In genomic region chr7:128361463-128362441, GRCh38 we compare ENCODE assay signal across 1 cellular context.
TF ChIP-seq lines count a peak whose summit lies in the region.

PRRT4 (minus strand) TSS chr7:128361690.

TF ChIP-seq in HEK293, 187 proteins besides CTCF, POLR2A, EP300 and RAD21 (continued from another document and continues in another):
- TF ChIP-seq ZBTB10 (tag by site-specific recombination; IDR thresholded peaks at IDR 0.05) (no peak; the same call in 1 of the 2 replicates), ZNF335 (tag by site-specific recombination; conservative IDR thresholded peaks at IDR 0.05) (peak; percentile 86), ZNF184 (tag by site-specific recombination; IDR thresholded peaks at IDR 0.05) (no peak), ZNF146 (tag by site-specific recombination; IDR thresholded peaks at IDR 0.05) (no peak), ZNF596 (tag by site-specific recombination; IDR thresholded peaks at IDR 0.05) (no peak; the same call in 1 of the 2 replicates), ZNF558 (tag by site-specific recombination; IDR thresholded peaks at IDR 0.05) (no peak), HOXD13 (CRISPR knock-in tag; IDR thresholded peaks at IDR 0.05; ENCODE audit: borderline replicate concordance) (no peak), SETDB1 (IDR thresholded peaks at IDR 0.05; ENCODE audit: insufficient read length, low read length) (no peak), REPIN1 (tag by site-specific recombination; IDR thresholded peaks at IDR 0.05; ENCODE audit: low read depth) (no peak), ZBTB44 (tag by site-specific recombination; IDR thresholded peaks at IDR 0.05) (no peak), ZNF658 (tag by site-specific recombination; IDR thresholded peaks at IDR 0.05) (no peak), ZNF366 (tag by site-specific recombination; conservative IDR thresholded peaks at IDR 0.05) (no peak), ZIC2 (tag by site-specific recombination; IDR thresholded peaks at IDR 0.05) (peak; percentile 99), ZNF404 (tag by site-specific recombination; IDR thresholded peaks at IDR 0.05) (no peak), ZNF37A (tag by site-specific recombination; IDR thresholded peaks at IDR 0.05) (no peak), ZNF239 (tag by site-specific recombination; IDR thresholded peaks at IDR 0.05) (no peak), GLIS2 (tag by site-specific recombination; IDR thresholded peaks at IDR 0.05) (peak; percentile 46; the same call in 1 of the 2 replicates), ZBTB49 (tag by site-specific recombination; IDR thresholded peaks at IDR 0.05; ENCODE audit: low read depth) (no peak), ZNF639 (tag by site-specific recombination; IDR thresholded peaks at IDR 0.05) (0 out of 2 replicates have a peak, but pooled peaks have one; percentile 31), ZNF473 (tag by site-specific recombination; IDR thresholded peaks at IDR 0.05) (no peak), AEBP2 (tag by site-specific recombination; IDR thresholded peaks at IDR 0.05; ENCODE audit: borderline replicate concordance) (no peak), REST (tag by site-specific recombination; IDR thresholded peaks at IDR 0.05) (no peak), MZF1 (tag by site-specific recombination; IDR thresholded peaks at IDR 0.05; ENCODE audit: borderline replicate concordance) (no peak), ZNF311 (tag by site-specific recombination; IDR thresholded peaks at IDR 0.05; ENCODE audit: borderline replicate concordance) (no peak), ZNF518A (tag by site-specific recombination; conservative IDR thresholded peaks at IDR 0.05; ENCODE audit: low read depth) (no peak), ZNF280C (tag by site-specific recombination; IDR thresholded peaks at IDR 0.05) (no peak), ZSCAN30 (tag by site-specific recombination; IDR thresholded peaks at IDR 0.05) (peak; percentile 68; the same call in 1 of the 2 replicates), FEZF1 (tag by site-specific recombination; IDR thresholded peaks at IDR 0.05) (peak; percentile 87), ZNF571 (tag by site-specific recombination; IDR thresholded peaks at IDR 0.05) (no peak), ZNF48 (tag by site-specific recombination; IDR thresholded peaks at IDR 0.05) (no peak), YY1 (tag by site-specific recombination; IDR thresholded peaks at IDR 0.05) (peak; percentile 33; the same call in 1 of the 2 replicates), PBX3 (CRISPR knock-in tag; IDR thresholded peaks at IDR 0.05) (0 out of 2 replicates have a peak, but pooled peaks have one; percentile 29), ZNF423 (tag by site-specific recombination; IDR thresholded peaks at IDR 0.05) (peak; percentile 64; the same call in 1 of the 2 replicates), ZNF23 (tag by site-specific recombination; IDR thresholded peaks at IDR 0.05; ENCODE audit: borderline replicate concordance) (no peak), ZNF555 (tag by site-specific recombination; conservative IDR thresholded peaks at IDR 0.05) (no peak), WT1 (tag by site-specific recombination; IDR thresholded peaks at IDR 0.05) (0 out of 2 replicates have a peak, but pooled peaks have one; percentile 27), ZNF623 (tag by site-specific recombination; IDR thresholded peaks at IDR 0.05) (no peak)
